In the genomic region with DNA sequence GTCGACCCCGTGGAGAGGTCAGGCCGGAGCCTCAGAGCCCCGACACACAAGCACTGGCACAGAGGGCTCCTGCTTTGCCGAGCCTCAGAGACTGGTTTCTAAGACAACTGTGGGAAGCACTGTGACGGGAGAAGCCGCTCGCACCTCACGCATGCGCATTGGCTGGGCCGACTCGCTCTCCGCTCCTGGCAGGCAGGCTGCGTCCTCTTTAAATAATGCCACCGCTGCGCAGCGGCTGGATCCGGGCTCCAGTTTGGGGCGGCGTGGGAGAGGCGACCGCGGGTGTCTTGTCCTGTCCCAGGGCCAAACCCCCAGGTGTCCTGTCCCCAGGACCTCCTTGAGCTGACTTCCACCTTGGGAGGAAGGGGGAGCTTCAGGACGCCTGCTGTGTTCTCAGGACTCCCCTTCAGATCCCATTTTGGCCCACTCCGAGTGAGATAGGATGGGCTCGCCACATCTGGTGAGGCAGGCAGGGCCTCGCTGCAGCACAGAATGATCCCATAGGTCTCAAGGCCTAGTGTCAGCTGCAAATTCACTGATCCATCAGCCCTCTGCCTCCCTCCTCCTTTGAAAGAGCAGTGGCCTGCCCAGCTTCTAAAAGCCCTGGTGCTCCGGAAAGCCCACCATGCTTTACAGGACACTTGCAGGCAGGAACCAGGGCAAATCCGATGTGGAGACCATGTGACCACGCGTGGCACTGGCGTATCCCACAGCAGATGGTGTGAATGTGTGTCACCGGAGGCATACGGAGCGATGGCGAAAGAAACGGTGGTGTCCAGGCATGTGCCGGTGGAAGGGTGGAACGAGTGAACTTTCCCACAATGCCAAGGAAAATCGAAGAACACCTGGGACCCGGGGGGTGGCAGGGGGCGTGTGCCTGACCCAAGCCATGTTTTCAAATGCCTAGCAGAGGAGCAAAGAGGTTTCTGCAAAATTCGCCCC, we compare ENCODE assay signal across 1 cellular context.
TF ChIP-seq lines count a peak whose summit lies in the region.

No MANE protein-coding gene starts in this region.

TF ChIP-seq in liver, 16 proteins besides CTCF, POLR2A, EP300 and RAD21 (continued from another document):
- TF ChIP-seq, protein P1, sequence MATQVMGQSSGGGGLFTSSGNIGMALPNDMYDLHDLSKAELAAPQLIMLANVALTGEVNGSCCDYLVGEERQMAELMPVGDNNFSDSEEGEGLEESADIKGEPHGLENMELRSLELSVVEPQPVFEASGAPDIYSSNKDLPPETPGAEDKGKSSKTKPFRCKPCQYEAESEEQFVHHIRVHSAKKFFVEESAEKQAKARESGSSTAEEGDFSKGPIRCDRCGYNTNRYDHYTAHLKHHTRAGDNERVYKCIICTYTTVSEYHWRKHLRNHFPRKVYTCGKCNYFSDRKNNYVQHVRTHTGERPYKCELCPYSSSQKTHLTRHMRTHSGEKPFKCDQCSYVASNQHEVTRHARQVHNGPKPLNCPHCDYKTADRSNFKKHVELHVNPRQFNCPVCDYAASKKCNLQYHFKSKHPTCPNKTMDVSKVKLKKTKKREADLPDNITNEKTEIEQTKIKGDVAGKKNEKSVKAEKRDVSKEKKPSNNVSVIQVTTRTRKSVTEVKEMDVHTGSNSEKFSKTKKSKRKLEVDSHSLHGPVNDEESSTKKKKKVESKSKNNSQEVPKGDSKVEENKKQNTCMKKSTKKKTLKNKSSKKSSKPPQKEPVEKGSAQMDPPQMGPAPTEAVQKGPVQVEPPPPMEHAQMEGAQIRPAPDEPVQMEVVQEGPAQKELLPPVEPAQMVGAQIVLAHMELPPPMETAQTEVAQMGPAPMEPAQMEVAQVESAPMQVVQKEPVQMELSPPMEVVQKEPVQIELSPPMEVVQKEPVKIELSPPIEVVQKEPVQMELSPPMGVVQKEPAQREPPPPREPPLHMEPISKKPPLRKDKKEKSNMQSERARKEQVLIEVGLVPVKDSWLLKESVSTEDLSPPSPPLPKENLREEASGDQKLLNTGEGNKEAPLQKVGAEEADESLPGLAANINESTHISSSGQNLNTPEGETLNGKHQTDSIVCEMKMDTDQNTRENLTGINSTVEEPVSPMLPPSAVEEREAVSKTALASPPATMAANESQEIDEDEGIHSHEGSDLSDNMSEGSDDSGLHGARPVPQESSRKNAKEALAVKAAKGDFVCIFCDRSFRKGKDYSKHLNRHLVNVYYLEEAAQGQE (IDR thresholded peaks at IDR 0.05) = no peak
- no peak for TF ChIP-seq FOXA2 (IDR thresholded peaks at IDR 0.05)
- no peak for TF ChIP-seq FOXA1 (IDR thresholded peaks at IDR 0.05)
- TF ChIP-seq HNF4A (conservative IDR thresholded peaks at IDR 0.05) = no peak
- TF ChIP-seq ZBTB33 (IDR thresholded peaks at IDR 0.05) = no peak
- no peak for TF ChIP-seq GABPA (IDR thresholded peaks at IDR 0.05 in 1 of 2, conservative IDR thresholded peaks at IDR 0.05 in 1 of 2)
- no peak for TF ChIP-seq RXRA (IDR thresholded peaks at IDR 0.05)
- TF ChIP-seq TAF1 (conservative IDR thresholded peaks at IDR 0.05) = no peak
- no peak for TF ChIP-seq HNF4G (IDR thresholded peaks at IDR 0.05)
- no peak for TF ChIP-seq JUND (IDR thresholded peaks at IDR 0.05)
- no peak for TF ChIP-seq EGR1 (IDR thresholded peaks at IDR 0.05; ENCODE audit: low read depth in 2 of 2)
- no peak for TF ChIP-seq ATF3 (IDR thresholded peaks at IDR 0.05)
- TF ChIP-seq, protein P2, sequence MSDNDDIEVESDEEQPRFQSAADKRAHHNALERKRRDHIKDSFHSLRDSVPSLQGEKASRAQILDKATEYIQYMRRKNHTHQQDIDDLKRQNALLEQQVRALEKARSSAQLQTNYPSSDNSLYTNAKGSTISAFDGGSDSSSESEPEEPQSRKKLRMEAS (IDR thresholded peaks at IDR 0.05) = no peak
TF ChIP-seq in liver: peak in this region for 0.
